Comparison of ENCODE assay signal across 1 cellular context in genomic region chr18:47953471-47953931, GRCh38.
TF ChIP-seq lines count a peak whose summit lies in the region.

No MANE protein-coding gene starts in this region.

TF ChIP-seq in GM23338, 12 proteins besides CTCF, POLR2A, EP300 and RAD21 (continued from another document):
- TF ChIP-seq REST (IDR thresholded peaks at IDR 0.05; ENCODE audit: unreplicated experiment) (no peak), EZH2phosphoT487 (IDR thresholded peaks at IDR 0.05; ENCODE audit: unreplicated experiment) (no peak), NANOG (IDR thresholded peaks at IDR 0.05; ENCODE audit: borderline replicate concordance) (no peak), POLR2AphosphoS5 (IDR thresholded peaks at IDR 0.05; ENCODE audit: low read depth) (no peak), STAT1 (IDR thresholded peaks at IDR 0.05; ENCODE audit: unreplicated experiment) (no peak), JUNB (IDR thresholded peaks at IDR 0.05; ENCODE audit: unreplicated experiment) (no peak), ZNF114 (CRISPR knock-in tag; IDR thresholded peaks at IDR 0.05) (no peak), EZH2 (IDR thresholded peaks at IDR 0.05; ENCODE audit: low read depth, unreplicated experiment) (no peak)
